In genomic region chr6:75096986-75097385, GRCh38 we compare ENCODE assay signal across 24 cellular contexts.
DNase-seq lines count a peak whose midpoint lies in the region; ATAC-seq, FAIRE-seq and TF ChIP-seq lines count a peak whose summit lies in the region.
"Had no signal": no experiment of that assay in that cellular context is flagged by ENCODE, and none has a peak within 500 bp of the region (broad histone marks: within the 10 kb centered on the region; RNA-seq: fewer than 3 reads in every experiment).

No MANE protein-coding gene starts in this region.

- peaks cover 5% of the 10 kb centered on the region for H3K36me3 ChIP-seq in astrocyte (ENCODE audit: insufficient read depth, low read length)
- no peaks in the 10 kb centered on the region for H3K36me3 ChIP-seq in kidney (ENCODE audit: control insufficient read depth in 1 of 2, insufficient read depth in 2 of 2, low read length in 2 of 2)
- peaks cover 0 to 6% of the 10 kb centered on the region in 2 experiments for H3K36me3 ChIP-seq in trophoblast cell (ENCODE audit: control insufficient read depth in 1 of 2, insufficient read depth in 2 of 2, low read length in 2 of 2)
- H3K36me3 ChIP-seq: BE2C had no signal

- H3K9me3 ChIP-seq in astrocyte (ENCODE audit: insufficient read depth, low read depth, low read length) (no peaks in the 10 kb centered on the region), kidney (ENCODE audit: control insufficient read depth in 1 of 2, low read length in 2 of 2) (no peaks in the 10 kb centered on the region), trophoblast cell (ENCODE audit: insufficient read depth, low read depth, low read length) (no peaks in the 10 kb centered on the region)
- H3K9me3 ChIP-seq: BE2C had no signal

- no peak overlapping the region for H3K18ac ChIP-seq in trophoblast cell (ENCODE audit: low read length)

- no peak for DNase-seq in astrocyte (ENCODE audit: low read depth)
- no peak for DNase-seq in kidney
- no peak for DNase-seq in trophoblast cell
- DNase-seq in NCI-H187 treated with DMSO at 0.1 percent for 48 hours (lab: John Stamatoyannopoulos, UW), result no peak
- no peak for DNase-seq in effector CD4-positive, alpha-beta T cell
- DNase-seq: BE2C, Calu3, HCEC 1CT, NCI-H1048, NCI-H1417, NCI-H1694, NCI-H2081 treated with DMSO at 0.1 percent for 48 hours, NCI-H2171, NCI-H226, NCI-H510A, NCI-H69, SHP77 treated with DMSO at 0.1 percent for 48 hours had no signal

- no peak overlapping the region for H3K27ac Mint-ChIP-seq in astrocyte (ENCODE audit: unreplicated experiment)
- H3K27ac Mint-ChIP-seq: CD14-positive monocyte, GM23338 had no signal

- FAIRE-seq in astrocyte (lab: Jason Lieb, UNC), result no peak
- FAIRE-seq in kidney (lab: Jason Lieb, UNC), result no peak

- H3K27me3 Mint-ChIP-seq in astrocyte (ENCODE audit: low read depth, unreplicated experiment), result no peaks in the 10 kb centered on the region

- H3K79me1 ChIP-seq in trophoblast cell (ENCODE audit: low read length), result peaks cover 12% of the 10 kb centered on the region

- H3K23ac ChIP-seq in trophoblast cell (ENCODE audit: low read length), result no peak overlapping the region

- no peak overlapping the region for H4K91ac ChIP-seq in trophoblast cell (ENCODE audit: low read depth, low read length)

- H3K4me1 Mint-ChIP-seq in astrocyte (ENCODE audit: low read depth, unreplicated experiment), result peaks cover 16% of the 10 kb centered on the region
- H3K4me1 Mint-ChIP-seq: CD14-positive monocyte had no signal

- H2AFZ ChIP-seq in astrocyte (ENCODE audit: low read depth, low read length), result no peak overlapping the region
- H2AFZ ChIP-seq in trophoblast cell (ENCODE audit: insufficient read depth, low read length, poor library complexity), result no peak overlapping the region
- H2AFZ ChIP-seq: GM23338 had no signal

- no CpG with 5 or more reads among the region's 4 CpGs for WGBS in trophoblast cell (ENCODE audit: extremely low coverage, insufficient coverage, insufficient read length)

- H3K79me2 ChIP-seq in astrocyte (ENCODE audit: insufficient read depth, low read length) (no peaks in the 10 kb centered on the region), trophoblast cell (ENCODE audit: control insufficient read depth, insufficient read depth, low read length, poor library complexity) (no peaks in the 10 kb centered on the region)

- H4K8ac ChIP-seq in trophoblast cell (ENCODE audit: low read depth, low read length), result no peak overlapping the region

- H2AK5ac ChIP-seq in trophoblast cell (ENCODE audit: low read length), result peak overlapping the region; percentile 47

- H3K27me3 ChIP-seq in astrocyte (ENCODE audit: insufficient read depth, low read length) (no peaks in the 10 kb centered on the region), trophoblast cell (ENCODE audit: insufficient read depth, low read length) (no peaks in the 10 kb centered on the region)
- H3K27me3 ChIP-seq: BE2C had no signal

- no peak overlapping the region for H3K4me2 ChIP-seq in astrocyte (ENCODE audit: low read length)
- H3K4me2 ChIP-seq in trophoblast cell (ENCODE audit: low read length), result no peak overlapping the region
- H3K4me2 ChIP-seq: GM23338 had no signal

- H3K4me3 Mint-ChIP-seq in astrocyte (ENCODE audit: unreplicated experiment), result peak overlapping the region; percentile 16
- H3K4me3 Mint-ChIP-seq: CD14-positive monocyte, GM23338 had no signal

- H3K4me1 ChIP-seq in astrocyte (ENCODE audit: insufficient read depth, low read length) (peaks cover 20% of the 10 kb centered on the region), kidney (ENCODE audit: control insufficient read depth in 1 of 2, insufficient read depth in 1 of 2, low read depth in 1 of 2, low read length in 2 of 2) (peaks cover 3 to 6% of the 10 kb centered on the region in 2 donors), trophoblast cell (ENCODE audit: control insufficient read depth in 1 of 2, insufficient read depth in 2 of 2, low read length in 2 of 2) (peaks cover 9 to 10% of the 10 kb centered on the region in 2 experiments)
- H3K4me1 ChIP-seq: BE2C had no signal

- no peaks in the 10 kb centered on the region for H4K20me1 ChIP-seq in astrocyte (ENCODE audit: insufficient read depth, low read length)

- ATAC-seq in GM18519 (IDR thresholded peaks at IDR 0.05; ENCODE audit: low FRiP score, unreplicated experiment) (no peak), HG02610 (IDR thresholded peaks at IDR 0.05; ENCODE audit: unreplicated experiment) (no peak)
- ATAC-seq: GM23338, Panc1 had no signal

- intact Hi-C loops in kidney (cut with DNase I), result no loop called here

- H4K12ac ChIP-seq in trophoblast cell (ENCODE audit: low read depth, low read length), result no peak overlapping the region

- no peak overlapping the region for H3K27ac ChIP-seq in astrocyte (ENCODE audit: low read depth, low read length)
- peak overlapping the region in 1 of 2 donors; percentile 19 for H3K27ac ChIP-seq in kidney (ENCODE audit: low read depth in 2 of 2, low read length in 2 of 2)
- H3K27ac ChIP-seq in trophoblast cell (ENCODE audit: low read depth, low read length), result no peak overlapping the region
- H3K27ac ChIP-seq: HL-60, RWPE1 had no signal

- no peaks in the 10 kb centered on the region for H3K9me3 Mint-ChIP-seq in astrocyte (ENCODE audit: unreplicated experiment)
- H3K9me3 Mint-ChIP-seq: GM23338 had no signal

- no peak overlapping the region for H2BK120ac ChIP-seq in trophoblast cell (ENCODE audit: insufficient read depth, low read length, poor library complexity)

- no peak overlapping the region for H2BK12ac ChIP-seq in trophoblast cell (ENCODE audit: low read length)

- H3K9ac ChIP-seq in astrocyte (ENCODE audit: low read length) (no peak overlapping the region), kidney (ENCODE audit: low read length in 2 of 2) (peak overlapping the region in 1 of 2 donors; percentile 36), trophoblast cell (ENCODE audit: low read length) (no peak overlapping the region)

- H3K14ac ChIP-seq in trophoblast cell (ENCODE audit: low read length), result no peak overlapping the region

- H3K4ac ChIP-seq in trophoblast cell (ENCODE audit: low read depth, low read length), result no peak overlapping the region

- H3K36me3 Mint-ChIP-seq in astrocyte (ENCODE audit: low read depth, unreplicated experiment), result peaks cover 10% of the 10 kb centered on the region
- H3K36me3 Mint-ChIP-seq: CD14-positive monocyte had no signal

- H2BK5ac ChIP-seq in trophoblast cell (ENCODE audit: low read depth, low read length, poor library complexity), result no peak overlapping the region

- no peak for TF ChIP-seq CTCF in astrocyte (IDR thresholded peaks at IDR 0.05; ENCODE audit: insufficient read depth, low read depth, low read length)
- TF ChIP-seq CTCF in kidney (IDR thresholded peaks at IDR 0.05; ENCODE audit: borderline replicate concordance, extremely low read depth, insufficient read depth), result no peak

- H3K4me3 ChIP-seq in astrocyte (ENCODE audit: insufficient read depth, low read depth, low read length) (no peak overlapping the region), kidney (ENCODE audit: low read length in 2 of 2) (peak overlapping the region; percentile 52 to 62), trophoblast cell (ENCODE audit: low read depth, low read length) (no peak overlapping the region)
- H3K4me3 ChIP-seq: GM23338 had no signal

Comparison
In these comparisons a context has a peak if more than half of its experiments do, and no peak if none do; other contexts are left out.
1. H3K4me3 ChIP-seq: peak in kidney (2 of 2); none in astrocyte (single experiment) and trophoblast cell (single experiment).